In the genomic region with DNA sequence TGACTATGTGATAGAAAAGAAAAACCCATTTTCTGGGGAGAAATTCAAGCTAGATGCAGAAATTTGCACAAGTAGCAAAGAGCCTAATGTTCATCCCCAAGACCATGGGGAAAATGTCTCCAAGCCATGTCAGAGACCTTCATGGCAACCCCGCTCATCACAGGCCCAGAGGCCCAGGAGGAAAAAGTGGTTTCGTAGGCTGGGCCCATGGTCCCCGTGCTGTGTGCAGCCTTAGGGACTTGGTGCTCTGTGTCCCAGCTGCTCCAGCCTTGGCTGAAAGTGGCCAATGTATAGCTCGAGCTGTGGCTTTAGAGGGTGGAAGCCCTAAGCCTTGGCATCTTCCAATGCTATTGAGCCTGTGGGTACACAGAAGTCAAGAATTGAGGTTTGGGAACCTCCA, we compare ENCODE assay signal across 26 cellular contexts.
"Had no signal": no experiment of that assay in that cellular context is flagged by ENCODE, and none has a peak within 500 bp of the region (broad histone marks: within the 10 kb centered on the region; RNA-seq: fewer than 3 reads in every experiment).

No MANE protein-coding gene starts in this region.

- H3K4me1 ChIP-seq: stomach, suprapubic skin, testis, thyroid gland, tibial artery, tibial nerve, transverse colon, upper lobe of left lung, upper lobe of right lung, uterus, vagina had no signal

- DNase-seq: stimulated activated CD4-positive, alpha-beta T cell treated with anti-CD3 and anti-CD28 coated beads, Interleukin-2, amount 100 ng/mL, for 48 hours; stimulated activated CD4-positive, alpha-beta T cell treated with anti-CD3 and anti-CD28 coated beads, Interleukin-4, amount 100 ng/mL, for 1 hour; stimulated activated CD4-positive, alpha-beta T cell treated with anti-CD3 and anti-CD28 coated beads, Interleukin-4, amount 100 ng/mL, for 24 hours; stimulated activated CD4-positive, alpha-beta T cell treated with anti-CD3 and anti-CD28 coated beads, Interleukin-4, amount 100 ng/mL, for 4 hours; stimulated activated CD8-positive, alpha-beta memory T cell treated with anti-CD3 and anti-CD28 coated beads, Interleukin-4, amount 100 ng/mL, for 48 hours; stimulated activated naive B cell treated with anti-CD40 and anti-IgM and Interleukin-4, amounts not matched to agents 10 μg/mL and 1 μg/mL and 100 μg/mL, for 72 hours; stimulated activated naive CD4-positive, alpha-beta T cell; stimulated activated naive CD4-positive, alpha-beta T cell treated with Interleukin-2 at 50 U/mL for 16 hours; stimulated activated naive CD8-positive, alpha-beta T cell treated with anti-CD3 and anti-CD28 coated beads, Interleukin-15, amount 100 ng/mL, for 72 hours; stimulated activated naive CD8-positive, alpha-beta T cell treated with anti-CD3 and anti-CD28 coated beads, Interleukin-15, Interleukin-2, amounts not matched to agents 100 U/mL and 50 U/mL, for 24 hours; stomach; substantia nigra; testis; thyroid gland; tibial artery; transverse colon; trophoblast cell; upper lobe of left lung; upper lobe of right lung; uterus had no signal

- ATAC-seq: stimulated activated effector memory CD8-positive, alpha-beta T cell treated with anti-CD3 and anti-CD28 coated beads, Interleukin-12 subunit alpha, Interleukin-12 subunit beta, amount 100 ng/mL, for 72 hours; stimulated activated memory B cell treated with anti-CD40 and anti-IgM and Interleukin-4, amounts not matched to agents 10 μg/mL and 1 μg/mL and 100 μg/mL, for 72 hours; stimulated activated naive B cell treated with anti-CD40 and anti-IgM and Interleukin-4, amounts not matched to agents 10 μg/mL and 1 μg/mL and 100 μg/mL, for 72 hours; stimulated activated naive CD8-positive, alpha-beta T cell treated with anti-CD3 and anti-CD28 coated beads, Interleukin-15, amount 100 ng/mL, for 72 hours; stimulated activated naive CD8-positive, alpha-beta T cell treated with anti-CD3 and anti-CD28 coated beads, Interleukin-15, Interleukin-2, amounts not matched to agents 100 U/mL and 50 U/mL, for 24 hours; upper lobe of right lung had no signal

- H3K27ac ChIP-seq: stomach, suprapubic skin, testis, thoracic aorta, thyroid gland, tibial artery, tibial nerve, transverse colon, upper lobe of left lung, upper lobe of right lung, uterus, vagina had no signal

- H3K27me3 ChIP-seq: stomach, suprapubic skin, testis, thyroid gland, tibial artery, tibial nerve, transverse colon, upper lobe of left lung, upper lobe of right lung, uterus, vagina had no signal

- H3K36me3 ChIP-seq: stomach, suprapubic skin, thoracic aorta, thyroid gland, tibial artery, tibial nerve, transverse colon, upper lobe of left lung, upper lobe of right lung, uterus, vagina had no signal

- H3K4me3 ChIP-seq: stomach, suprapubic skin, testis, thoracic aorta, thyroid gland, tibial artery, tibial nerve, transverse colon, upper lobe of left lung, upper lobe of right lung, uterus, vagina had no signal

- H3K9me3 ChIP-seq: stomach, suprapubic skin, testis, thoracic aorta, thyroid gland, tibial artery, transverse colon, upper lobe of left lung, upper lobe of right lung, uterus, vagina had no signal
